Comparison of ENCODE assay signal across 30 cellular contexts in genomic region chr17:3627768-3628167, GRCh38.
"Had no signal": no experiment of that assay in that cellular context is flagged by ENCODE, and none has a peak within 500 bp of the region (broad histone marks: within the 10 kb centered on the region; RNA-seq: fewer than 3 reads in every experiment).

No MANE protein-coding gene starts in this region.

- DNase-seq: activated CD4-positive, alpha-beta T cell treated with anti-CD3 and anti-CD28 coated beads, Interleukin-2, amount 10 ng/mL, durations not matched to agents 24 days and 14 days; activated CD4-positive, alpha-beta T cell treated with anti-CD3 and anti-CD28 coated beads, Interleukin-2, amount 50 U/mL, for 4 hours; activated CD8-positive, alpha-beta T cell treated with anti-CD3 and anti-CD28 coated beads for 36 hours; activated gamma-delta T cell; activated naive CD4-positive, alpha-beta T cell treated with Interleukin-2 at 50 U/mL for 16 hours; activated naive CD8-positive, alpha-beta T cell treated with anti-CD3 and anti-CD28 coated beads, Interleukin-2, amount 10 ng/mL, durations not matched to agents 7 days and 5 days; activated T-cell treated with anti-CD3 and anti-CD28 coated beads, Interleukin-2, amount 50 U/mL, for 24 hours; amygdala; IMR-90; MG63; NCI-H1048; NCI-H1105 treated with DMSO at 0.1 percent for 48 hours; NCI-H1436; NCI-H1694; NCI-H1930; NCI-H2081 treated with DMSO at 0.1 percent for 48 hours; NCI-H510A; NCI-H526; NCI-H748 treated with DMSO at 0.1 percent for 48 hours; NK-92 treated with Interleukin-12 subunit alpha and Interleukin-12 subunit beta, amount 100 ng/mL, for 24 hours; PC-3; Peyer's patch; RPMI8226; SIG-M5; T1000 had no signal

- H3K4me3 Mint-ChIP-seq: activated CD4-positive, alpha-beta T cell treated with anti-CD3 and anti-CD28 coated beads, Interleukin-2, amount 10 ng/mL, durations not matched to agents 24 days and 14 days; activated CD8-positive, alpha-beta T cell treated with anti-CD3 and anti-CD28 coated beads for 36 hours; activated naive CD4-positive, alpha-beta T cell treated with anti-CD3 and anti-CD28 coated beads, Interleukin-2, amount 50 U/mL, for 24 hours; activated naive CD8-positive, alpha-beta T cell treated with anti-CD3 and anti-CD28 coated beads, Interleukin-2, amount 10 ng/mL, durations not matched to agents 7 days and 5 days; activated T-cell treated with anti-CD3 and anti-CD28 coated beads, Interleukin-2, amount 50 U/mL, for 24 hours had no signal

- H3K4me1 ChIP-seq: ascending aorta, Peyer's patch had no signal

- H3K27ac Mint-ChIP-seq: activated CD4-positive, alpha-beta T cell treated with anti-CD3 and anti-CD28 coated beads, Interleukin-2, amount 10 ng/mL, durations not matched to agents 24 days and 14 days; activated CD8-positive, alpha-beta T cell treated with anti-CD3 and anti-CD28 coated beads for 36 hours; activated naive CD4-positive, alpha-beta T cell treated with anti-CD3 and anti-CD28 coated beads, Interleukin-2, amount 50 U/mL, for 24 hours; activated naive CD8-positive, alpha-beta T cell treated with anti-CD3 and anti-CD28 coated beads, Interleukin-2, amount 10 ng/mL, durations not matched to agents 7 days and 5 days; activated T-cell treated with anti-CD3 and anti-CD28 coated beads, Interleukin-2, amount 50 U/mL, for 24 hours; activated T-helper 2 cell treated with anti-CD3 and anti-CD28 coated beads, Interferon-gamma antibody, Interleukin-2, Interleukin-4, amounts not matched to agents 10 μg/mL and 5 μg/mL and 100 μg/mL, durations not matched to agents 14 hours and 24 hours and 36 hours had no signal

- H3K4me1 Mint-ChIP-seq: activated naive CD4-positive, alpha-beta T cell treated with anti-CD3 and anti-CD28 coated beads, Interleukin-2, amount 50 U/mL, for 24 hours had no signal

- H3K27ac ChIP-seq: ascending aorta, cardiac muscle cell, Peyer's patch had no signal

- H3K9me3 ChIP-seq: ascending aorta, MG63, Peyer's patch had no signal

- H3K27me3 ChIP-seq: ascending aorta, cardiac muscle cell, MG63, Peyer's patch had no signal

- H3K4me3 ChIP-seq: ascending aorta, cardiac muscle cell, K562, MG63, Peyer's patch had no signal

- H3K27me3 Mint-ChIP-seq: activated CD4-positive, alpha-beta T cell treated with anti-CD3 and anti-CD28 coated beads, Interleukin-2, amount 10 ng/mL, durations not matched to agents 24 days and 14 days; activated CD8-positive, alpha-beta T cell treated with anti-CD3 and anti-CD28 coated beads for 36 hours; activated naive CD4-positive, alpha-beta T cell treated with anti-CD3 and anti-CD28 coated beads, Interleukin-2, amount 50 U/mL, for 24 hours; activated naive CD8-positive, alpha-beta T cell treated with anti-CD3 and anti-CD28 coated beads, Interleukin-2, amount 10 ng/mL, durations not matched to agents 7 days and 5 days; activated T-cell treated with anti-CD3 and anti-CD28 coated beads, Interleukin-2, amount 50 U/mL, for 24 hours had no signal

- ATAC-seq: activated CD8-positive, alpha-beta T cell treated with anti-CD3 and anti-CD28 coated beads for 36 hours; K562; PC-3 had no signal

- H3K9me3 Mint-ChIP-seq: activated CD4-positive, alpha-beta T cell treated with anti-CD3 and anti-CD28 coated beads, Interleukin-2, amount 10 ng/mL, durations not matched to agents 24 days and 14 days; activated CD8-positive, alpha-beta T cell treated with anti-CD3 and anti-CD28 coated beads for 36 hours; activated naive CD4-positive, alpha-beta T cell treated with anti-CD3 and anti-CD28 coated beads, Interleukin-2, amount 50 U/mL, for 24 hours; activated naive CD8-positive, alpha-beta T cell treated with anti-CD3 and anti-CD28 coated beads, Interleukin-2, amount 10 ng/mL, durations not matched to agents 7 days and 5 days; activated T-cell treated with anti-CD3 and anti-CD28 coated beads, Interleukin-2, amount 50 U/mL, for 24 hours; activated T-helper 2 cell treated with anti-CD3 and anti-CD28 coated beads, Interferon-gamma antibody, Interleukin-2, Interleukin-4, amounts not matched to agents 10 μg/mL and 5 μg/mL and 100 μg/mL, durations not matched to agents 14 hours and 24 hours and 36 hours had no signal

- H3K36me3 ChIP-seq: MG63 had no signal
